In the genomic region with DNA sequence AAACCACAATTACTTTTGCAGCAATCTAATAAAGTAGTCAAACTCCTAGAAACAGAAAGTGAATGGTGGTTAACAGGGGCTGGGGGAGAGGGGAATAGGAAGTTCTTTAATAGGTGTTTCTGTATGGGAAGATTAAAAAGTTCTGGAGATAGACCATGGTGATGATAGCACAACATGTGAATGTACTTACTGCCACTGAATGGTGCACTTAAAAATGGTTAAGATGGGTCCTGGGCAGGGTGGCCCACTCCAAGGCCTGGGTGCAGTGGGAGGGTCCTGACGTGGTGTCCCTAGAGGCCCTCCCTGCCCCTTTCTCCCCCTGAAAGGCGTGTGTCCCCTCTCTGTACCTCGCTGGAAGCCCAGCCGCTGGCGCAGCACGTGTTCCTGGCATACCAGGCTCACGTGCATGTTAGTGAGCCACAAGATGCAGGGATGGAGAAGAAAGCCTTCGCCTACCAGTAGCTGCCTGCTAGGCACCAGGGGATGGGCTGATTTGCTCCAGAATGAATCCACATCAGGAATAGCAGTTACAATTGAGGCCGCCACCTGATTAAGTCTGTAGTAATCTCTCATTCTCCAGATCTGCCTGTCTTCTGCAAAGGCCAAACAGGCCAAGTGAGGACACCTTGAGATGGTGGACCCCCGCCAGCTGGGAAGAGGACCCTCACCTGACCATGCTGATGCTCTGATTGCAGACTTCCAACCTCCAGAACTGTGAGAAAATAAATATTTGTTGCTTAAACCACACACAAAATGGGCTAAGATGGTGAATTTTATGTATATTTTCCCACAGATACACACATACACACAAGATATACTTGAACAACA, we compare ENCODE assay signal across 8 cellular contexts.
A peak's percentile ranks its signal among the peaks of the same experiment; 100 is the strongest.
DNase-seq lines count a peak whose midpoint lies in the region; ATAC-seq and TF ChIP-seq lines count a peak whose summit lies in the region.

No MANE protein-coding gene starts in this region.

- H3K27me3 Mint-ChIP-seq in activated naive CD4-positive, alpha-beta T cell treated with anti-CD3 and anti-CD28 coated beads for 36 hours (ENCODE audit: low read depth), result no peaks in the 10 kb centered on the region
- H3K27me3 Mint-ChIP-seq in T-cell (no peaks in the 10 kb centered on the region), immature natural killer cell (ENCODE audit: low read depth in 3 of 3) (peaks cover 5 to 8% (median 7%) of the 10 kb centered on the region in 3 donors), type B pancreatic cell (no peaks in the 10 kb centered on the region)

- ATAC-seq in T-cell (replicated peaks in 1 of 4) (no peak), HG03196 (IDR thresholded peaks at IDR 0.05; ENCODE audit: unreplicated experiment) (no peak)

- peaks cover 73% of the 10 kb centered on the region for H3K4me1 Mint-ChIP-seq in activated naive CD4-positive, alpha-beta T cell treated with anti-CD3 and anti-CD28 coated beads for 36 hours (ENCODE audit: low read depth)
- H3K4me1 Mint-ChIP-seq in T-cell (peaks cover 83 to 94% (median 83%) of the 10 kb centered on the region in 3 donors), immature natural killer cell (peaks cover 95 to 97% of the 10 kb centered on the region in 2 donors), type B pancreatic cell (ENCODE audit: unreplicated experiment) (peaks cover 19% of the 10 kb centered on the region)

- no peak for TF ChIP-seq CTCF in type B pancreatic cell (conservative IDR thresholded peaks at IDR 0.05)

- peak overlapping the region; percentile 92 for H3K27ac Mint-ChIP-seq in activated naive CD4-positive, alpha-beta T cell treated with anti-CD3 and anti-CD28 coated beads for 36 hours
- peak overlapping the region; percentile 96 for H3K27ac Mint-ChIP-seq in T-cell
- H3K27ac Mint-ChIP-seq in immature natural killer cell, result peak overlapping the region; percentile 85 to 98 (median 93)
- peak overlapping the region; percentile 76 for H3K27ac Mint-ChIP-seq in type B pancreatic cell

- CTCF ChIA-PET in activated naive CD4-positive, alpha-beta T cell treated with anti-CD3 and anti-CD28 coated beads for 36 hours (lab: Charles Lee), result interaction anchor here (0.6 to 2.8 kb wide), 11 partner anchors 9 to 365 kb away, joined by 3 to 24 read pairs (median 4); no protein-coding TSS in a partner anchor
- CTCF ChIA-PET in T-cell (lab: Charles Lee), result interaction anchor here (0.6 to 2.6 kb wide), 16 partner anchors 18 to 182 kb away, joined by 3 to 29 read pairs (median 6); partner anchors contain the start of genes COPS4 (in 1 of the 2), COQ2 (in 1 of the 2) and PLAC8 (in 1 of the 2)

- no peaks in the 10 kb centered on the region for H3K9me3 Mint-ChIP-seq in activated naive CD4-positive, alpha-beta T cell treated with anti-CD3 and anti-CD28 coated beads for 36 hours
- peaks cover 0 to 6% (median 0%) of the 10 kb centered on the region in 3 donors for H3K9me3 Mint-ChIP-seq in T-cell
- H3K9me3 Mint-ChIP-seq in immature natural killer cell, result peaks cover 0 to 2% (median 0%) of the 10 kb centered on the region in 6 donors
- H3K9me3 Mint-ChIP-seq in type B pancreatic cell, result peaks cover 6% of the 10 kb centered on the region

- intact Hi-C loops in activated naive CD4-positive, alpha-beta T cell treated with anti-CD3 and anti-CD28 coated beads for 36 hours (cut with micrococcal nuclease), result loop anchor here (1.0 to 10.0 kb wide), 6 partner anchors 103 to 935 kb away; partner anchors contain the start of genes ENOPH1, GPAT3, HNRNPD and HNRNPDL

- H3K36me3 Mint-ChIP-seq in activated naive CD4-positive, alpha-beta T cell treated with anti-CD3 and anti-CD28 coated beads for 36 hours (ENCODE audit: low read depth), result no peaks in the 10 kb centered on the region
- H3K36me3 Mint-ChIP-seq in T-cell (no peaks in the 10 kb centered on the region), immature natural killer cell (peaks cover 0 to 3% (median 0%) of the 10 kb centered on the region in 3 donors), type B pancreatic cell (no peaks in the 10 kb centered on the region)

- POLR2A ChIA-PET in T-cell (lab: Charles Lee), result interaction anchor here (0.7 to 1.6 kb wide), 6 partner anchors 21 to 108 kb away, joined by 3 to 10 read pairs (median 4); partner anchors contain the start of gene PLAC8 (in 1 of the 2)

- peak overlapping the region; percentile 28 for H3K4me3 Mint-ChIP-seq in activated naive CD4-positive, alpha-beta T cell treated with anti-CD3 and anti-CD28 coated beads for 36 hours
- H3K4me3 Mint-ChIP-seq in T-cell, result peak overlapping the region; percentile 40 to 88 (median 49)
- H3K4me3 Mint-ChIP-seq in immature natural killer cell, result peak overlapping the region; percentile 22 to 78 (median 52)
- H3K4me3 Mint-ChIP-seq in type B pancreatic cell, result peak overlapping the region; percentile 31

- DNase-seq in activated naive CD4-positive, alpha-beta T cell treated with anti-CD3 and anti-CD28 coated beads for 36 hours, result no peak
- no peak for DNase-seq in activated naive CD4-positive, alpha-beta T cell (lab: John Stamatoyannopoulos, UW)
- DNase-seq in T-cell (peak in 1 of 34 experiments; percentile 9), immature natural killer cell (peak; percentile 39 to 52 (median 43)), type B pancreatic cell (ENCODE audit: extremely low spot score, unreplicated experiment) (no peak), H4 (ENCODE audit: low spot score) (no peak)
- DNase-seq in stimulated activated CD4-positive, alpha-beta T cell treated with anti-CD3 and anti-CD28 coated beads, Interleukin-12 subunit alpha, Interleukin-12 subunit beta, amount 100 ng/mL, for 4 hours, result no peak

Comparison
In these comparisons a context has a peak if more than half of its experiments do, and no peak if none do; other contexts are left out.
1. DNase-seq: peak in immature natural killer cell (3 of 3); none in activated naive CD4-positive, alpha-beta T cell treated with anti-CD3 and anti-CD28 coated beads for 36 hours (single experiment), activated naive CD4-positive, alpha-beta T cell (0 of 4), type B pancreatic cell (single experiment), stimulated activated CD4-positive, alpha-beta T cell treated with anti-CD3 and anti-CD28 coated beads, Interleukin-12 subunit alpha, Interleukin-12 subunit beta, amount 100 ng/mL, for 4 hours (single experiment) and H4 (single experiment).
2. Peak in every context shown above with its lines, with median percentiles within 50 percentile points of each other: H3K27ac Mint-ChIP-seq and H3K4me3 Mint-ChIP-seq.